Comparison of ENCODE assay signal across 20 cellular contexts in genomic region chr5:68405784-68406183, GRCh38.
"Had no signal": no experiment of that assay in that cellular context is flagged by ENCODE, and none has a peak within 500 bp of the region (broad histone marks: within the 10 kb centered on the region; RNA-seq: fewer than 3 reads in every experiment).

No MANE protein-coding gene starts in this region.

- FAIRE-seq: endometrium, keratinocyte had no signal

- H3K27ac ChIP-seq: right lobe of liver, thyroid gland had no signal

- H3K27me3 ChIP-seq: heart right ventricle, right lobe of liver, thyroid gland had no signal

- H3K4me3 Mint-ChIP-seq: activated CD4-positive, alpha-beta T cell treated with anti-CD3 and anti-CD28 coated beads for 36 hours; dendritic cell treated with granulocyte-macrophage colony-stimulating factor and Interleukin-4, amounts not matched to agents 40 ng/mL and 50 ng/mL, for 4 days; memory B cell; neural crest cell; WTC11 had no signal

- H3K36me3 Mint-ChIP-seq: memory B cell, WTC11 had no signal

- H3K27ac Mint-ChIP-seq: dendritic cell treated with granulocyte-macrophage colony-stimulating factor and Interleukin-4, amounts not matched to agents 40 ng/mL and 50 ng/mL, for 4 days; memory B cell had no signal

- H3K27me3 Mint-ChIP-seq: activated CD4-positive, alpha-beta T cell treated with anti-CD3 and anti-CD28 coated beads for 36 hours; dendritic cell treated with granulocyte-macrophage colony-stimulating factor and Interleukin-4, amounts not matched to agents 40 ng/mL and 50 ng/mL, for 4 days; memory B cell; stimulated activated naive CD8-positive, alpha-beta T cell treated with anti-CD3 and anti-CD28 coated beads, Interleukin-15, Interleukin-2, amounts not matched to agents 100 ng/mL and 50 ng/mL, for 24 hours had no signal

- H3K4me3 ChIP-seq: heart right ventricle, right lobe of liver, skin epidermis, thyroid gland had no signal

- H3K36me3 ChIP-seq: heart right ventricle, right lobe of liver, thyroid gland had no signal

- ATAC-seq: heart right ventricle had no signal

- DNase-seq: activated CD4-positive, alpha-beta T cell treated with anti-CD3 and anti-CD28 coated beads, Interleukin-2, amount 50 U/mL, for 48 hours; activated naive CD4-positive, alpha-beta T cell; effector CD4-positive, alpha-beta T cell; heart right ventricle; left colon; posterior cingulate gyrus; right lobe of liver; stimulated activated CD4-positive, alpha-beta T cell treated with anti-CD3 and anti-CD28 coated beads, Interleukin-1b, Interleukin-23, amount 100 ng/mL, for 48 hours; substantia nigra; T-helper 9 cell; thyroid gland had no signal

- H3K9me3 Mint-ChIP-seq: memory B cell; neural crest cell; stimulated activated naive CD8-positive, alpha-beta T cell treated with anti-CD3 and anti-CD28 coated beads, Interleukin-15, Interleukin-2, amounts not matched to agents 100 ng/mL and 50 ng/mL, for 24 hours had no signal

- H3K9me3 ChIP-seq: heart right ventricle, right lobe of liver, thyroid gland had no signal
